1 cellular context compared by ENCODE assay signal in the genomic region with DNA sequence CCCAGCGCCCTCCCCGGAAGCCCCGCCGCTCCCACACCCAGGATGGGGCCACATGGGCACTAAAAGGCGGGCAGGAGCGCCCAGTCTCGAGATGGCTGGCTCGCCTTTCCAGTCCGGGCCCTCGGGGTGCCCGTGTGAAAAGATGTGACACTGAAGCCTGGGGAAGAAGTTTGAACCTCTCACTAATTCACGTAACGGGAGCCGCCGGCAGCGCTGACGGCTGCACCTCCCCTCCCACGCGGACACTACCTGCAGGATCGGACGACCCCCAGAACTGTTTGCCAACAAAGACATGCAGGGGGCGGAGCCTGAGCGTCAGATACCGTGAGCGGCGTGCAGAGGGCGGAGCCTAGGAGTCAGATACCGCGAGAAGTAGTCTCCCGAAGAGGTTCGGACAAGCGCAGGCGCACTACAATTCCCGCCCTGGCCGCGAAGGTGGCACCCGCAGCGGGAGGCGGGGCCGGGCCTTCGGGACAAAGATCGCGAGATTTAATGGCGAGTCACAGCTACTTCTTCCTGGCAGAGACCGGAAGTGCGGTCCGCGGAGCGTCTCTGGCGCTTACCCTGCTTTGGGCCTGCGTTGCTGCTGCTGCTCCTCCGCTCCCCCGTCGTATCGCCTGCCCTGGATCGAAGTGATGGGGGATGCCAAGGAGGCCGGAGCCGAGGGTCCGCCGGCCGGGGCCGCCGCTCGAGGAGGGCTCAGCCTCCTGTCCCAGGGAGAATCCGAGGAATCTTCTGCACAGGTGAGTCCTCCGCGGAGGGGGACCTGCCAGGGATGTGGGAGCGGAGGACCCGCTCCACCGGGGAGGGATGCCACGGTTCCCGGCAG.
TF ChIP-seq lines count a peak whose summit lies in the region.

A gene with protein sequence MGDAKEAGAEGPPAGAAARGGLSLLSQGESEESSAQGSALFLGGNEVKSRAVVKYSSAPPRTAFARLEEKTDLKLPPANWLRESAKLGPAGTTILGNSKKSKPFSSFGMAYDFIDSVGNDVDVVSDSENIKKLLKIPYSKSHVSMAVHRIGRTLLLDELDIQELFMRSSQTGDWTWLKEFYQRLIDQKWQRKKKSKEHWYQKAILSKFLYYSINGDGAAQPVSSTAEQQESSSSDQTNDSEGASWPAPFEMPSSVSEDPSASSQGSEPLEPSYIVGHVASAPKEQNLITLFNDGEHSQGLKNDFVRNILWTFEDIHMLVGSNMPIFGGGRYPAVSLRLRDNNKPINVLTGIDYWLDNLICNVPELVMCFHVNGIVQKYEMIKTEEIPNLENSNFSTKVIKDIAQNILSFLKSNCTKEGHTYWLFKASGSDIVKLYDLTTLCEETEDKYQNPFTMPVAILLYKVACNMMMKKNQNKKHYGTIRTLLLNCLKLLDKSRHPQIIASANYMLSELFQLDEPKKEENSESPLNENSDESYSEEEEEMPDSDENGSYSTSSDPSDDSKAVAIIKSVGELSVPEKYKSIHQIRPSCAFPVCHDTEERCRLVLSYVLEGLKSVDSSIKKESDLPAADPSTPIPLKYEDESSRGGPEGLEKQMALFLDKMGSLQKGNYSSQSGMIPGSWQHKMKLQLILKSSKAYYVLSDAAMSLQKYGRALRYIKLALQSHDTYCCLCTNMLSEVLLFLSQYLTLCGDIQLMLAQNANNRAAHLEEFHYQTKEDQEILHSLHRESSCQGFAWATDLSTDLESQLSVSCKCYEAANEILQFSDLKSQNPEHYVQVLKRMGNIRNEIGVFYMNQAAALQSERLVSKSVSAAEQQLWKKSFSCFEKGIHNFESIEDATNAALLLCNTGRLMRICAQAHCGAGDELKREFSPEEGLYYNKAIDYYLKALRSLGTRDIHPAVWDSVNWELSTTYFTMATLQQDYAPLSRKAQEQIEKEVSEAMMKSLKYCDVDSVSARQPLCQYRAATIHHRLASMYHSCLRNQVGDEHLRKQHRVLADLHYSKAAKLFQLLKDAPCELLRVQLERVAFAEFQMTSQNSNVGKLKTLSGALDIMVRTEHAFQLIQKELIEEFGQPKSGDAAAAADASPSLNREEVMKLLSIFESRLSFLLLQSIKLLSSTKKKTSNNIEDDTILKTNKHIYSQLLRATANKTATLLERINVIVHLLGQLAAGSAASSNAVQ (plus strand): TSS at position 537 of the 829 bp plus-strand sequence. CDS start 99 bp downstream, at position 636.

TF ChIP-seq in HepG2, 621 proteins besides CTCF, POLR2A, EP300 and RAD21 (continued from another document and continues in another):
- TF ChIP-seq MAFK (conservative IDR thresholded peaks at IDR 0.05 in 1 of 2, IDR thresholded peaks at IDR 0.05 in 1 of 2; ENCODE audit: low read length in 2 of 2) (no peak), SETDB1 (CRISPR knock-in tag; IDR thresholded peaks at IDR 0.05; ENCODE audit: borderline replicate concordance) (no peak; the same call in 1 of the 2 replicates), ZNF160 (CRISPR knock-in tag; IDR thresholded peaks at IDR 0.05) (no peak), RFX5 (IDR thresholded peaks at IDR 0.05; ENCODE audit: low read depth, low read length) (no peak), TCF12 (IDR thresholded peaks at IDR 0.05) (no peak), TCF12 (CRISPR knock-in tag; IDR thresholded peaks at IDR 0.05) (no peak), BCL6 (CRISPR knock-in tag; IDR thresholded peaks at IDR 0.05) (peak; percentile 25; the same call in 1 of the 2 replicates), ZFP62 (CRISPR knock-in tag; IDR thresholded peaks at IDR 0.05) (no peak), GATAD2A (CRISPR knock-in tag; IDR thresholded peaks at IDR 0.05) (no peak), EHMT2 (IDR thresholded peaks at IDR 0.05; ENCODE audit: borderline replicate concordance, low read depth, low read length) (no peak), CREB1 (IDR thresholded peaks at IDR 0.05) (no peak), CREB1 (CRISPR knock-in tag; IDR thresholded peaks at IDR 0.05) (peak; percentile 68), SMARCE1 (IDR thresholded peaks at IDR 0.05; ENCODE audit: borderline replicate concordance) (no peak), ZNF3 (CRISPR knock-in tag; IDR thresholded peaks at IDR 0.05) (no peak), ZNF614 (CRISPR knock-in tag; IDR thresholded peaks at IDR 0.05; ENCODE audit: borderline replicate concordance) (no peak), SP1 (IDR thresholded peaks at IDR 0.05) (peak; percentile 34; the same call in 1 of the 2 replicates), SP1 (CRISPR knock-in tag; IDR thresholded peaks at IDR 0.05) (peak; percentile 87), SOX13 (IDR thresholded peaks at IDR 0.05) (0 out of 2 replicates have a peak, but pooled peaks have one; percentile 49), SOX13 (CRISPR knock-in tag; conservative IDR thresholded peaks at IDR 0.05 in 1 of 2, IDR thresholded peaks at IDR 0.05 in 1 of 2) (no peak), ZMYM3 (CRISPR knock-in tag; IDR thresholded peaks at IDR 0.05) (no peak), KDM6A (CRISPR knock-in tag; IDR thresholded peaks at IDR 0.05; ENCODE audit: low read depth) (no peak), SP2 (CRISPR knock-in tag; IDR thresholded peaks at IDR 0.05) (no peak; the same call in none of the 2 replicates), ZBTB7A (CRISPR knock-in tag; IDR thresholded peaks at IDR 0.05) (peak; percentile 92), ZNF709 (CRISPR knock-in tag; IDR thresholded peaks at IDR 0.05) (peak; percentile 96), BRD4 (CRISPR knock-in tag; IDR thresholded peaks at IDR 0.05) (peak; percentile 65; the same call in 1 of the 2 replicates), ZNF263 (CRISPR knock-in tag; IDR thresholded peaks at IDR 0.05) (peak; percentile 94), RELA (CRISPR knock-in tag; IDR thresholded peaks at IDR 0.05) (no peak), SOX5 (CRISPR knock-in tag; IDR thresholded peaks at IDR 0.05; ENCODE audit: borderline replicate concordance) (0 out of 2 replicates have a peak, but pooled peaks have one; percentile 27), FIP1L1 (IDR thresholded peaks at IDR 0.05; ENCODE audit: borderline replicate concordance, insufficient read depth, low read depth, low read length) (no peak), NFE2L2 (IDR thresholded peaks at IDR 0.05; ENCODE audit: low read length) (no peak), ZSCAN22 (CRISPR knock-in tag; IDR thresholded peaks at IDR 0.05) (no peak), NFYB (CRISPR knock-in tag; IDR thresholded peaks at IDR 0.05) (no peak), ZNF768 (CRISPR knock-in tag; IDR thresholded peaks at IDR 0.05) (0 out of 2 replicates have a peak, but pooled peaks have one; percentile 42), ATM (IDR thresholded peaks at IDR 0.05; ENCODE audit: borderline replicate concordance) (no peak)
- TF ChIP-seq, protein P1, sequence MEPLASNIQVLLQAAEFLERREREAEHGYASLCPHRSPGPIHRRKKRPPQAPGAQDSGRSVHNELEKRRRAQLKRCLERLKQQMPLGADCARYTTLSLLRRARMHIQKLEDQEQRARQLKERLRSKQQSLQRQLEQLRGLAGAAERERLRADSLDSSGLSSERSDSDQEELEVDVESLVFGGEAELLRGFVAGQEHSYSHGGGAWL (CRISPR knock-in tag; IDR thresholded peaks at IDR 0.05) = peak; percentile 76
- TF ChIP-seq, protein P2, sequence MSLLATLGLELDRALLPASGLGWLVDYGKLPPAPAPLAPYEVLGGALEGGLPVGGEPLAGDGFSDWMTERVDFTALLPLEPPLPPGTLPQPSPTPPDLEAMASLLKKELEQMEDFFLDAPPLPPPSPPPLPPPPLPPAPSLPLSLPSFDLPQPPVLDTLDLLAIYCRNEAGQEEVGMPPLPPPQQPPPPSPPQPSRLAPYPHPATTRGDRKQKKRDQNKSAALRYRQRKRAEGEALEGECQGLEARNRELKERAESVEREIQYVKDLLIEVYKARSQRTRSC (CRISPR knock-in tag; IDR thresholded peaks at IDR 0.05; ENCODE audit: low read depth) = no peak
- TF ChIP-seq, protein P3, sequence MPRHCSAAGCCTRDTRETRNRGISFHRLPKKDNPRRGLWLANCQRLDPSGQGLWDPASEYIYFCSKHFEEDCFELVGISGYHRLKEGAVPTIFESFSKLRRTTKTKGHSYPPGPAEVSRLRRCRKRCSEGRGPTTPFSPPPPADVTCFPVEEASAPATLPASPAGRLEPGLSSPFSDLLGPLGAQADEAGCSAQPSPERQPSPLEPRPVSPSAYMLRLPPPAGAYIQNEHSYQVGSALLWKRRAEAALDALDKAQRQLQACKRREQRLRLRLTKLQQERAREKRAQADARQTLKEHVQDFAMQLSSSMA (CRISPR knock-in tag; IDR thresholded peaks at IDR 0.05) = peak; percentile 67; the same call in 1 of the 2 replicates
- TF ChIP-seq, protein P4, sequence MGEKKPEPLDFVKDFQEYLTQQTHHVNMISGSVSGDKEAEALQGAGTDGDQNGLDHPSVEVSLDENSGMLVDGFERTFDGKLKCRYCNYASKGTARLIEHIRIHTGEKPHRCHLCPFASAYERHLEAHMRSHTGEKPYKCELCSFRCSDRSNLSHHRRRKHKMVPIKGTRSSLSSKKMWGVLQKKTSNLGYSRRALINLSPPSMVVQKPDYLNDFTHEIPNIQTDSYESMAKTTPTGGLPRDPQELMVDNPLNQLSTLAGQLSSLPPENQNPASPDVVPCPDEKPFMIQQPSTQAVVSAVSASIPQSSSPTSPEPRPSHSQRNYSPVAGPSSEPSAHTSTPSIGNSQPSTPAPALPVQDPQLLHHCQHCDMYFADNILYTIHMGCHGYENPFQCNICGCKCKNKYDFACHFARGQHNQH (CRISPR knock-in tag; IDR thresholded peaks at IDR 0.05) = peak; percentile 31
- TF ChIP-seq, protein P5, sequence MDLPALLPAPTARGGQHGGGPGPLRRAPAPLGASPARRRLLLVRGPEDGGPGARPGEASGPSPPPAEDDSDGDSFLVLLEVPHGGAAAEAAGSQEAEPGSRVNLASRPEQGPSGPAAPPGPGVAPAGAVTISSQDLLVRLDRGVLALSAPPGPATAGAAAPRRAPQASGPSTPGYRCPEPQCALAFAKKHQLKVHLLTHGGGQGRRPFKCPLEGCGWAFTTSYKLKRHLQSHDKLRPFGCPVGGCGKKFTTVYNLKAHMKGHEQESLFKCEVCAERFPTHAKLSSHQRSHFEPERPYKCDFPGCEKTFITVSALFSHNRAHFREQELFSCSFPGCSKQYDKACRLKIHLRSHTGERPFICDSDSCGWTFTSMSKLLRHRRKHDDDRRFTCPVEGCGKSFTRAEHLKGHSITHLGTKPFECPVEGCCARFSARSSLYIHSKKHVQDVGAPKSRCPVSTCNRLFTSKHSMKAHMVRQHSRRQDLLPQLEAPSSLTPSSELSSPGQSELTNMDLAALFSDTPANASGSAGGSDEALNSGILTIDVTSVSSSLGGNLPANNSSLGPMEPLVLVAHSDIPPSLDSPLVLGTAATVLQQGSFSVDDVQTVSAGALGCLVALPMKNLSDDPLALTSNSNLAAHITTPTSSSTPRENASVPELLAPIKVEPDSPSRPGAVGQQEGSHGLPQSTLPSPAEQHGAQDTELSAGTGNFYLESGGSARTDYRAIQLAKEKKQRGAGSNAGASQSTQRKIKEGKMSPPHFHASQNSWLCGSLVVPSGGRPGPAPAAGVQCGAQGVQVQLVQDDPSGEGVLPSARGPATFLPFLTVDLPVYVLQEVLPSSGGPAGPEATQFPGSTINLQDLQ (CRISPR knock-in tag; IDR thresholded peaks at IDR 0.05) = no peak
- TF ChIP-seq, protein P6, sequence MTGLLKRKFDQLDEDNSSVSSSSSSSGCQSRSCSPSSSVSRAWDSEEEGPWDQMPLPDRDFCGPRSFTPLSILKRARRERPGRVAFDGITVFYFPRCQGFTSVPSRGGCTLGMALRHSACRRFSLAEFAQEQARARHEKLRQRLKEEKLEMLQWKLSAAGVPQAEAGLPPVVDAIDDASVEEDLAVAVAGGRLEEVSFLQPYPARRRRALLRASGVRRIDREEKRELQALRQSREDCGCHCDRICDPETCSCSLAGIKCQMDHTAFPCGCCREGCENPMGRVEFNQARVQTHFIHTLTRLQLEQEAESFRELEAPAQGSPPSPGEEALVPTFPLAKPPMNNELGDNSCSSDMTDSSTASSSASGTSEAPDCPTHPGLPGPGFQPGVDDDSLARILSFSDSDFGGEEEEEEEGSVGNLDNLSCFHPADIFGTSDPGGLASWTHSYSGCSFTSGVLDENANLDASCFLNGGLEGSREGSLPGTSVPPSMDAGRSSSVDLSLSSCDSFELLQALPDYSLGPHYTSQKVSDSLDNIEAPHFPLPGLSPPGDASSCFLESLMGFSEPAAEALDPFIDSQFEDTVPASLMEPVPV (CRISPR knock-in tag; IDR thresholded peaks at IDR 0.05) = peak; percentile 69; the same call in 1 of the 2 replicates
- TF ChIP-seq, protein P7, sequence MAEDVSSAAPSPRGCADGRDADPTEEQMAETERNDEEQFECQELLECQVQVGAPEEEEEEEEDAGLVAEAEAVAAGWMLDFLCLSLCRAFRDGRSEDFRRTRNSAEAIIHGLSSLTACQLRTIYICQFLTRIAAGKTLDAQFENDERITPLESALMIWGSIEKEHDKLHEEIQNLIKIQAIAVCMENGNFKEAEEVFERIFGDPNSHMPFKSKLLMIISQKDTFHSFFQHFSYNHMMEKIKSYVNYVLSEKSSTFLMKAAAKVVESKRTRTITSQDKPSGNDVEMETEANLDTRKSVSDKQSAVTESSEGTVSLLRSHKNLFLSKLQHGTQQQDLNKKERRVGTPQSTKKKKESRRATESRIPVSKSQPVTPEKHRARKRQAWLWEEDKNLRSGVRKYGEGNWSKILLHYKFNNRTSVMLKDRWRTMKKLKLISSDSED (CRISPR knock-in tag; IDR thresholded peaks at IDR 0.05) = no peak
- TF ChIP-seq, protein P8, sequence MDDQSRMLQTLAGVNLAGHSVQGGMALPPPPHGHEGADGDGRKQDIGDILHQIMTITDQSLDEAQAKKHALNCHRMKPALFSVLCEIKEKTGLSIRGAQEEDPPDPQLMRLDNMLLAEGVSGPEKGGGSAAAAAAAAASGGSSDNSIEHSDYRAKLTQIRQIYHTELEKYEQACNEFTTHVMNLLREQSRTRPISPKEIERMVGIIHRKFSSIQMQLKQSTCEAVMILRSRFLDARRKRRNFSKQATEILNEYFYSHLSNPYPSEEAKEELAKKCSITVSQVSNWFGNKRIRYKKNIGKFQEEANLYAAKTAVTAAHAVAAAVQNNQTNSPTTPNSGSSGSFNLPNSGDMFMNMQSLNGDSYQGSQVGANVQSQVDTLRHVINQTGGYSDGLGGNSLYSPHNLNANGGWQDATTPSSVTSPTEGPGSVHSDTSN (CRISPR knock-in tag; IDR thresholded peaks at IDR 0.05; ENCODE audit: borderline replicate concordance) = peak; percentile 76; the same call in 1 of the 2 replicates
- TF ChIP-seq, protein P9, sequence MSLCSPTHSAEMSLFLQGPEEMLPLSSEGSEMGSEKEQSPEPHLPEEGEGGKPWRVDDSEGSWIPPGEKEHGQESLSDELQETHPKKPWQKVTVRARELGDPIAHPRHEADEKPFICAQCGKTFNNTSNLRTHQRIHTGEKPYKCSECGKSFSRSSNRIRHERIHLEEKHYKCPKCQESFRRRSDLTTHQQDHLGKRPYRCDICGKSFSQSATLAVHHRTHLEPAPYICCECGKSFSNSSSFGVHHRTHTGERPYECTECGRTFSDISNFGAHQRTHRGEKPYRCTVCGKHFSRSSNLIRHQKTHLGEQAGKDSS (CRISPR knock-in tag; IDR thresholded peaks at IDR 0.05; ENCODE audit: borderline replicate concordance, low read depth) = no peak; the same call in none of the 2 replicates
- TF ChIP-seq, protein P10, sequence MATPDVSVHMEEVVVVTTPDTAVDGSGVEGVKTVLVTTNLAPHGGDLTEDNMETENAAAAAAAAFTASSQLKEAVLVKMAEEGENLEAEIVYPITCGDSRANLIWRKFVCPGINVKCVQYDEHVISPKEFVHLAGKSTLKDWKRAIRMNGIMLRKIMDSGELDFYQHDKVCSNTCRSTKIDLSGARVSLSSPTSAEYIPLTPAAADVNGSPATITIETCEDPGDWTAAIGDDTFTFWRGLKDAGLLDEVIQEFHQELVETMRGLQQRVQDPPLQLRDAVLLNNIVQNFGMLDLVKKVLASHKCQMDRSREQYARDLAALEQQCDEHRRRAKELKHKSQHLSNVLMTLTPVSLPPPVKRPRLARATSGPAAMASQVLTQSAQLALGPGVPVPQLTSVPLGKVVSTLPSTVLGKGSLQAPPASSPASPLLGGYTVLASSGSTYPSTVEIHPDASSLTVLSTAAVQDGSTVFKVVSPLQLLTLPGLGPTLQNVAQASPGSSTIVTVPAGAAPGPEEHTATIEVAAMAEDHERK (CRISPR knock-in tag; IDR thresholded peaks at IDR 0.05; ENCODE audit: low read depth) = no peak
